Comparison of ENCODE assay signal across 16 cellular contexts in genomic region chr10:128030498-128031072, GRCh38.
DNase-seq lines count a peak whose midpoint lies in the region; ATAC-seq and TF ChIP-seq lines count a peak whose summit lies in the region.
"Had no signal": no experiment of that assay in that cellular context is flagged by ENCODE, and none has a peak within 500 bp of the region (broad histone marks: within the 10 kb centered on the region; RNA-seq: fewer than 3 reads in every experiment).

No MANE protein-coding gene starts in this region.

- H3K9me3 ChIP-seq in RWPE2 (ENCODE audit: severe bottlenecking) (no peaks in the 10 kb centered on the region), sigmoid colon (no peaks in the 10 kb centered on the region), HAP-1 (no peaks in the 10 kb centered on the region)

- H3K27me3 Mint-ChIP-seq in neural crest cell (ENCODE audit: low read depth) = no peaks in the 10 kb centered on the region
- H3K27me3 Mint-ChIP-seq: CD4-positive, alpha-beta T cell had no signal

- peaks cover 12% of the 10 kb centered on the region for H3K4me1 Mint-ChIP-seq in neural crest cell

- TF ChIP-seq POLR2A in sigmoid colon (IDR thresholded peaks at IDR 0.05) (no peak), lower leg skin (IDR thresholded peaks at IDR 0.05) (no peak)

- no peak for TF ChIP-seq CTCF in RWPE2 (IDR thresholded peaks at IDR 0.05; ENCODE audit: poor library complexity, severe bottlenecking)
- TF ChIP-seq CTCF in neural crest cell (conservative IDR thresholded peaks at IDR 0.05) = no peak
- no peak for TF ChIP-seq CTCF in sigmoid colon (IDR thresholded peaks at IDR 0.05)
- TF ChIP-seq CTCF in lower leg skin (IDR thresholded peaks at IDR 0.05) = no peak

- 92 to 93% methylated on average over 17 of the region's 17 CpGs for WGBS in sigmoid colon, 2 donors
- WGBS in lower leg skin, 2 donors = 87 to 90% methylated on average over 17 of the region's 17 CpGs

- in situ Hi-C loops in HAP-1 (cut with MboI; ENCODE audit: low sequenced_read_pairs) = no loop called here

- no peaks in the 10 kb centered on the region for H3K36me3 ChIP-seq in RWPE2 (ENCODE audit: low read depth)
- no peaks in the 10 kb centered on the region for H3K36me3 ChIP-seq in sigmoid colon
- no peaks in the 10 kb centered on the region for H3K36me3 ChIP-seq in HAP-1 (replicated peaks)

- DNase-seq in activated effector memory CD4-positive, alpha-beta T cell treated with anti-CD3 and anti-CD28 coated beads, Interleukin-2, amount 50 U/mL, for 16 hours = peak; percentile 51
- DNase-seq in activated effector memory CD4-positive, alpha-beta T cell treated with Interleukin-2 at 50 U/mL for 16 hours = no peak
- DNase-seq in RWPE2 (ENCODE audit: low spot score) = peak; percentile 37
- no peak for DNase-seq in neural crest cell (ENCODE audit: low read depth, low spot score)
- peak; percentile 54 for DNase-seq in sigmoid colon
- DNase-seq in DMS153 (lab: John Stamatoyannopoulos, UW) = no peak
- no peak for DNase-seq in lower leg skin (ENCODE audit: low spot score in 2 of 2)
- no peak for DNase-seq in HAP-1 (ENCODE audit: low spot score in 2 of 2)
- DNase-seq: Calu3; CD4-positive, alpha-beta T cell; DMS 273 treated with DMSO at 0.1 percent for 48 hours; DMS79; EL; H7 had no signal

- no peaks in the 10 kb centered on the region for H3K9me3 Mint-ChIP-seq in neural crest cell
- H3K9me3 Mint-ChIP-seq: CD4-positive, alpha-beta T cell; GM23338 had no signal

- intact Hi-C loops in sigmoid colon (cut with DNase I) (no loop called here), lower leg skin (cut with DNase I; ENCODE audit: low total_unique reads) (no loop called here)

- H3K27me3 ChIP-seq in RWPE2 (ENCODE audit: insufficient read depth, poor library complexity, severe bottlenecking) (no peaks in the 10 kb centered on the region), sigmoid colon (no peaks in the 10 kb centered on the region), HAP-1 (ENCODE audit: low read depth) (no peaks in the 10 kb centered on the region)

- H3K4me3 ChIP-seq in RWPE2 (ENCODE audit: severe bottlenecking) (no peak overlapping the region), sigmoid colon (no peak overlapping the region), lower leg skin (ENCODE audit: low read depth, poor library complexity, severe bottlenecking) (no peak overlapping the region), HAP-1 (no peak overlapping the region)
- H3K4me3 ChIP-seq: GM23338 had no signal

- H3K27ac Mint-ChIP-seq in neural crest cell (ENCODE audit: unreplicated experiment) = peak overlapping the region; percentile 84
- H3K27ac Mint-ChIP-seq: CD4-positive, alpha-beta T cell; GM23338 had no signal

- ATAC-seq in RWPE2 (ENCODE audit: low read depth) = no peak
- ATAC-seq: GM23338 had no signal

- no peak overlapping the region for H3K4me3 Mint-ChIP-seq in neural crest cell
- H3K4me3 Mint-ChIP-seq: CD4-positive, alpha-beta T cell; GM23338 had no signal

- no peaks in the 10 kb centered on the region for H3K36me3 Mint-ChIP-seq in neural crest cell (ENCODE audit: low read depth)

- no peak for TF ChIP-seq EP300 in sigmoid colon (IDR thresholded peaks at IDR 0.05)

- H3K27ac ChIP-seq in RWPE2 (ENCODE audit: poor library complexity, severe bottlenecking) = no peak overlapping the region
- no peak overlapping the region for H3K27ac ChIP-seq in sigmoid colon
- H3K27ac ChIP-seq: 22Rv1 had no signal

- H3K4me1 ChIP-seq in RWPE2 (ENCODE audit: insufficient read depth, poor library complexity, severe bottlenecking) = no peaks in the 10 kb centered on the region
- no peaks in the 10 kb centered on the region for H3K4me1 ChIP-seq in sigmoid colon
- no peaks in the 10 kb centered on the region for H3K4me1 ChIP-seq in HAP-1

Comparison
In these comparisons a context has a peak if more than half of its experiments do, and no peak if none do; other contexts are left out.
1. DNase-seq: peak in activated effector memory CD4-positive, alpha-beta T cell treated with anti-CD3 and anti-CD28 coated beads, Interleukin-2, amount 50 U/mL, for 16 hours (single experiment), RWPE2 (single experiment) and sigmoid colon (single experiment); none in activated effector memory CD4-positive, alpha-beta T cell treated with Interleukin-2 at 50 U/mL for 16 hours (single experiment), neural crest cell (single experiment), DMS153 (single experiment), lower leg skin (0 of 2) and HAP-1 (0 of 2).